26 cellular contexts compared by ENCODE assay signal in the genomic region with DNA sequence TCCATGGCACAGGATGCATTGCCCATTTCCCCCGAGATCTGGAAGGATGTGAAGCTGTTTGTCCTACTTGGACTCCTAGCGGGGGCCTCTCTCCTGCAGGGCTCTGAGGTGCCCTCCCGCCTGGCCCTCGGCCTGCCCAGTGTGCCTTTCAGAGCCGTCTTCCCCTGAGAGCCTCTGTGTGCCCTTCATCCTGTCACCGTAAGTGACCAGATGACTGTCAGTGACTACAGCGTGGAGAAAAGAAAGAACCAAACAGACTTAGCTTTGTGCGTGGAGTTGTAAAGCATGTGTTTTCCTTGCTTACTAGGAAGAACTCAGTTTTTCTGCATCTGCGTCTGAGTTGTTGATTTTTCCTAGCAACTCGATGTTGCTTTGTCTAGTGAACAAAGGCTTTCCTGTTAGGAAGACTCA. TPM values are rescaled to one million over a fixed set of nuclear protein-coding genes. Genes with fewer than 3 reads are reported as not detected.
DNase-seq lines count a peak whose midpoint lies in the region; ATAC-seq and TF ChIP-seq lines count a peak whose summit lies in the region.
"Had no signal": no experiment of that assay in that cellular context is flagged by ENCODE, and none has a peak within 500 bp of the region (broad histone marks: within the 10 kb centered on the region; RNA-seq: fewer than 3 reads in every experiment).

No MANE protein-coding gene starts in this region.

- H3K9me3 ChIP-seq in HAP-1 = no peaks in the 10 kb centered on the region
- H3K9me3 ChIP-seq: colonic mucosa, mucosa of descending colon, SJCRH30, suprapubic skin had no signal

- H3K27ac ChIP-seq in substantia nigra (ENCODE audit: low read depth, low read length, poor library complexity, severe bottlenecking) = no peak overlapping the region
- H3K27ac ChIP-seq: brain microvascular endothelial cell, colonic mucosa, SJCRH30, suprapubic skin had no signal

- H3K27me3 Mint-ChIP-seq in activated CD4-positive, alpha-beta T cell treated with anti-CD3 and anti-CD28 coated beads for 36 hours = no peaks in the 10 kb centered on the region
- H3K27me3 Mint-ChIP-seq in glutamatergic neuron (ENCODE audit: unreplicated experiment) (peaks cover 2% of the 10 kb centered on the region), nephron (ENCODE audit: low read depth) (no peaks in the 10 kb centered on the region)
- H3K27me3 Mint-ChIP-seq: activated CD8-positive, alpha-beta T cell treated with anti-CD3 and anti-CD28 coated beads for 36 hours had no signal

- no peak overlapping the region for H3K4me3 ChIP-seq in HAP-1
- H3K4me3 ChIP-seq: colonic mucosa, mucosa of descending colon, SJCRH30, skin epidermis, suprapubic skin had no signal

- H3K27ac Mint-ChIP-seq in activated CD4-positive, alpha-beta T cell treated with anti-CD3 and anti-CD28 coated beads for 36 hours = no peak overlapping the region
- H3K27ac Mint-ChIP-seq in glutamatergic neuron (ENCODE audit: unreplicated experiment) = peak overlapping the region; percentile 48
- H3K27ac Mint-ChIP-seq in nephron = peak overlapping the region in 2 of 3 experiments; percentile 16 to 58
- H3K27ac Mint-ChIP-seq: activated CD8-positive, alpha-beta T cell treated with anti-CD3 and anti-CD28 coated beads for 36 hours; CD8-positive, alpha-beta T cell had no signal

- DNase-seq in activated CD4-positive, alpha-beta T cell treated with anti-CD3 and anti-CD28 coated beads for 36 hours = peak; percentile 0
- no peak for DNase-seq in activated CD4-positive, alpha-beta T cell treated with anti-CD3 and anti-CD28 coated beads, Interleukin-2, amount 50 U/mL, for 48 hours
- no peak for DNase-seq in glutamatergic neuron
- DNase-seq in substantia nigra (lab: John Stamatoyannopoulos, UW) = peak in 36 of 49 donors; percentile 2 to 75 (median 40)
- DNase-seq in cerebellum (ENCODE audit: low spot score) = no peak
- DNase-seq in HAP-1 (ENCODE audit: low spot score in 2 of 2) = no peak
- DNase-seq: 8988T; activated CD8-positive, alpha-beta T cell treated with anti-CD3 and anti-CD28 coated beads for 36 hours; activated gamma-delta T cell treated with Interleukin-2 at 50 U/mL for 16 hours; activated T-cell treated with anti-CD3 and anti-CD28 coated beads for 4 hours; brain microvascular endothelial cell; CD8-positive, alpha-beta T cell; colonic mucosa; DMS 273 treated with DMSO at 0.1 percent for 48 hours; mucosa of descending colon; MV-4-11; NCI-H2171; NCI-H510A treated with DMSO at 0.1 percent for 48 hours; NK-92 treated with Interleukin-12 subunit alpha and Interleukin-12 subunit beta, amount 100 ng/mL, for 24 hours; SJCRH30; stimulated activated CD4-positive, alpha-beta T cell treated with anti-CD3 and anti-CD28 coated beads, Interleukin-1b, Interleukin-23, amount 100 ng/mL, for 48 hours had no signal

- H3K4me3 Mint-ChIP-seq in activated CD4-positive, alpha-beta T cell treated with anti-CD3 and anti-CD28 coated beads for 36 hours = no peak overlapping the region
- H3K4me3 Mint-ChIP-seq in glutamatergic neuron (ENCODE audit: unreplicated experiment) (no peak overlapping the region), nephron (no peak overlapping the region)
- H3K4me3 Mint-ChIP-seq: activated CD8-positive, alpha-beta T cell treated with anti-CD3 and anti-CD28 coated beads for 36 hours; CD8-positive, alpha-beta T cell had no signal

- peaks cover 20% of the 10 kb centered on the region for H3K36me3 Mint-ChIP-seq in activated CD4-positive, alpha-beta T cell treated with anti-CD3 and anti-CD28 coated beads for 36 hours (ENCODE audit: low read depth)
- H3K36me3 Mint-ChIP-seq in glutamatergic neuron (ENCODE audit: unreplicated experiment) = peaks cover 3% of the 10 kb centered on the region
- peaks cover 61% of the 10 kb centered on the region for H3K36me3 Mint-ChIP-seq in nephron (ENCODE audit: low read depth)

- no peak for TF ChIP-seq CTCF in glutamatergic neuron (IDR thresholded peaks at IDR 0.05; ENCODE audit: partially characterized antibody, unreplicated experiment)
- TF ChIP-seq CTCF in nephron (IDR thresholded peaks at IDR 0.05; ENCODE audit: unreplicated experiment in 3 of 3) = no peak

- H3K36me3 ChIP-seq in HAP-1 (replicated peaks) = 0 out of 2 replicates have a peak, but pooled peaks cover 12% of the 10 kb centered on the region
- H3K36me3 ChIP-seq: colonic mucosa had no signal

- CTCF ChIA-PET in activated CD4-positive, alpha-beta T cell treated with anti-CD3 and anti-CD28 coated beads for 36 hours (lab: Charles Lee) = interaction anchor here (0.6 kb wide), 1 partner anchor 67 kb away, joined by 3 read pairs; no protein-coding TSS in a partner anchor

- no peak for ATAC-seq in activated CD4-positive, alpha-beta T cell treated with anti-CD3 and anti-CD28 coated beads for 36 hours
- ATAC-seq in HG03175 (IDR thresholded peaks at IDR 0.05; ENCODE audit: unreplicated experiment) = no peak
- ATAC-seq: activated CD4-positive, CD25-positive, alpha-beta regulatory T cell treated with anti-CD3 and anti-CD28 coated beads, Interleukin-2, amount 50 U/mL, for 24 hours; activated CD8-positive, alpha-beta T cell treated with anti-CD3 and anti-CD28 coated beads for 36 hours; CD8-positive, alpha-beta T cell; mucosa of descending colon had no signal

- H3K27me3 ChIP-seq in HAP-1 (ENCODE audit: low read depth) = no peaks in the 10 kb centered on the region
- H3K27me3 ChIP-seq: brain microvascular endothelial cell, colonic mucosa, SJCRH30, suprapubic skin had no signal

- in situ Hi-C loops in HAP-1 (cut with MboI; ENCODE audit: low sequenced_read_pairs) = no loop called here

- peaks cover 6% of the 10 kb centered on the region for H3K4me1 Mint-ChIP-seq in activated CD4-positive, alpha-beta T cell treated with anti-CD3 and anti-CD28 coated beads for 36 hours
- H3K4me1 Mint-ChIP-seq in glutamatergic neuron (ENCODE audit: low read depth, unreplicated experiment) (peaks cover 28% of the 10 kb centered on the region), nephron (peaks cover 30% of the 10 kb centered on the region)

- peaks cover 10% of the 10 kb centered on the region for H3K4me1 ChIP-seq in HAP-1
- H3K4me1 ChIP-seq: colonic mucosa, suprapubic skin had no signal

- POLR2A ChIA-PET in activated CD4-positive, alpha-beta T cell treated with anti-CD3 and anti-CD28 coated beads for 36 hours (lab: Charles Lee) = no interaction called here

- intact Hi-C loops in activated CD4-positive, alpha-beta T cell treated with anti-CD3 and anti-CD28 coated beads for 36 hours (cut with DNase I, micrococcal nuclease) = no loop called here

- H3K9me3 Mint-ChIP-seq in activated CD4-positive, alpha-beta T cell treated with anti-CD3 and anti-CD28 coated beads for 36 hours (ENCODE audit: low read depth) = no peaks in the 10 kb centered on the region
- H3K9me3 Mint-ChIP-seq in glutamatergic neuron (ENCODE audit: unreplicated experiment) = no peaks in the 10 kb centered on the region
- H3K9me3 Mint-ChIP-seq in nephron = no peaks in the 10 kb centered on the region
- H3K9me3 Mint-ChIP-seq: activated CD8-positive, alpha-beta T cell treated with anti-CD3 and anti-CD28 coated beads for 36 hours; CD8-positive, alpha-beta T cell had no signal

RNA-seq across cellular contexts. Expression of gene BANP, which starts 56.1 kb away (rescaled TPM):
- total RNA-seq in activated CD4-positive, alpha-beta T cell treated with anti-CD3 and anti-CD28 coated beads for 36 hours = 10 to 100 TPM; 35.2 to 36.1 TPM
- total RNA-seq in glutamatergic neuron (ENCODE audit: unreplicated experiment) = 25.5 TPM
- total RNA-seq in cerebellum = 39.1 TPM

Comparison
In these comparisons a context has a peak if more than half of its experiments do, and no peak if none do; other contexts are left out.
1. DNase-seq: peak in activated CD4-positive, alpha-beta T cell treated with anti-CD3 and anti-CD28 coated beads for 36 hours (single experiment) and substantia nigra (36 of 49); none in activated CD4-positive, alpha-beta T cell treated with anti-CD3 and anti-CD28 coated beads, Interleukin-2, amount 50 U/mL, for 48 hours (0 of 2), glutamatergic neuron (single experiment), cerebellum (single experiment) and HAP-1 (0 of 2).